Comparison of ENCODE assay signal across 8 cellular contexts in the genomic region with DNA sequence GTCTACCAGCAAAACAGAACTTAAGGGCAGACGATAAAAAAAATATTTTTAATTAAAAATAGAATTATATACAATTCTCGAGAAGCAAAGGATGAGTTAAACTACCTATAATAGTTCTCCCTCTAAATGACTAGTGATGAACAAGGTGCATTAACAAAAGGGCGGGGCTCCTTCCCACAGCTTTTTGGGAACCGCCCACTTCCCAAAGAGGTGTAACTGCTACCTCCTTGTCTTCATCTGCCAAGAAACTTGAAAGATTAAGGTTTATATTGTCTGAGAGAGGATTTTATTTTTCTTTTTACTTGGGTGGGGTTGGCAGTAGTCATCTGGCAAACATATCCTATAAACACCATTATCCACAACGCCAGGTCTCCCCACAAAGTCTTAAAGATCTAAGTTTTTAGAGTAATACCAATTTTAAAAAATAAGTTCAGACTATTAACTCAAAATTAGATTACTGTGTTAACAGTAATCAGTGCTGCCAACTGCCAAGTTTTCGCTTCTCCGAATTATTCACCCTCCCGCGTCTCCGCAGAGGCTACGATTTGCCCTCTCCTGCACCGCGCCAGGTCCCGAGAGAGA. TPM values are rescaled to one million over a fixed set of nuclear protein-coding genes. Genes with fewer than 3 reads are reported as not detected.
DNase-seq lines count a peak whose midpoint lies in the region; ATAC-seq and TF ChIP-seq lines count a peak whose summit lies in the region.

No MANE protein-coding gene starts in this region.

- TF ChIP-seq CTCF in sigmoid colon (IDR thresholded peaks at IDR 0.05): no peak

- ATAC-seq in left cardiac atrium: peak; percentile 40 to 55
- no peak for ATAC-seq in HG03196 (IDR thresholded peaks at IDR 0.05; ENCODE audit: unreplicated experiment)
- no peak for ATAC-seq in HG02588 (IDR thresholded peaks at IDR 0.05; ENCODE audit: unreplicated experiment)

- intact Hi-C loops in left cardiac atrium (cut with DNase I) (no loop called here), sigmoid colon (cut with DNase I) (no loop called here), posterior vena cava (cut with DNase I) (no loop called here)

- H3K36me3 Mint-ChIP-seq in activated naive CD4-positive, alpha-beta T cell treated with anti-CD3 and anti-CD28 coated beads, Interleukin-2, amount 10 ng/mL, durations not matched to agents 7 days and 5 days: peaks cover 2% of the 10 kb centered on the region

- 1 to 3% methylated on average over 14 of the region's 14 CpGs for WGBS in sigmoid colon, 2 donors

- H3K27ac Mint-ChIP-seq in activated naive CD4-positive, alpha-beta T cell treated with anti-CD3 and anti-CD28 coated beads, Interleukin-2, amount 10 ng/mL, durations not matched to agents 7 days and 5 days: peak overlapping the region; percentile 98

- CTCF ChIA-PET in activated naive CD4-positive, alpha-beta T cell treated with anti-CD3 and anti-CD28 coated beads, Interleukin-2, amount 10 ng/mL, durations not matched to agents 7 days and 5 days (lab: Charles Lee): interaction anchor here (1.8 to 2.2 kb wide), 2 partner anchors 10 to 18 kb away, joined by 6 to 10 read pairs; partner anchors contain the start of gene BRMS1L

- peak overlapping the region; percentile 99 for H3K4me3 Mint-ChIP-seq in activated naive CD4-positive, alpha-beta T cell treated with anti-CD3 and anti-CD28 coated beads, Interleukin-2, amount 10 ng/mL, durations not matched to agents 7 days and 5 days

- DNase-seq in COLO668 (lab: John Stamatoyannopoulos, UW; ENCODE audit: unreplicated experiment): peak; percentile 7
- peak; percentile 46 for DNase-seq in M059J (ENCODE audit: low read depth)
- peak; percentile 36 for DNase-seq in activated naive CD4-positive, alpha-beta T cell treated with anti-CD3 and anti-CD28 coated beads, Interleukin-2, amount 10 ng/mL, durations not matched to agents 7 days and 5 days
- DNase-seq in left cardiac atrium: peak; percentile 29
- DNase-seq in sigmoid colon: no peak
- DNase-seq in posterior vena cava (ENCODE audit: low spot score): no peak

- H3K4me1 Mint-ChIP-seq in activated naive CD4-positive, alpha-beta T cell treated with anti-CD3 and anti-CD28 coated beads, Interleukin-2, amount 10 ng/mL, durations not matched to agents 7 days and 5 days: peaks cover 31% of the 10 kb centered on the region

- H3K4me3 ChIP-seq in sigmoid colon: peak overlapping the region; percentile 60 to 78 (median 76)

- no peaks in the 10 kb centered on the region for H3K9me3 ChIP-seq in sigmoid colon

- TF ChIP-seq EP300 in sigmoid colon (IDR thresholded peaks at IDR 0.05): no peak

- peaks cover 4% of the 10 kb centered on the region for H3K27me3 Mint-ChIP-seq in activated naive CD4-positive, alpha-beta T cell treated with anti-CD3 and anti-CD28 coated beads, Interleukin-2, amount 10 ng/mL, durations not matched to agents 7 days and 5 days

- TF ChIP-seq POLR2A in sigmoid colon (IDR thresholded peaks at IDR 0.05): no peak

- H3K4me1 ChIP-seq in sigmoid colon: peaks cover 0 to 31% (median 26%) of the 10 kb centered on the region in 4 donors

- H3K27me3 ChIP-seq in sigmoid colon: no peaks in the 10 kb centered on the region

- H3K27ac ChIP-seq in sigmoid colon: peak overlapping the region; percentile 88 to 96 (median 90)

- no peaks in the 10 kb centered on the region for H3K9me3 Mint-ChIP-seq in activated naive CD4-positive, alpha-beta T cell treated with anti-CD3 and anti-CD28 coated beads, Interleukin-2, amount 10 ng/mL, durations not matched to agents 7 days and 5 days

- H3K36me3 ChIP-seq in sigmoid colon: no peaks in the 10 kb centered on the region

RNA-seq across cellular contexts. Expression of gene RALGAPA1, which starts 0.9 kb away (rescaled TPM):
- 13.4 and 16.0 TPM in 2 replicates for total RNA-seq in M059J (2014; rRNA removed; shearing (Covaris generic))
- 10 to 100 TPM; 30.4 to 40.8 TPM for total RNA-seq in left cardiac atrium
- 10 to 100 TPM; 58.6 to 89.9 (median 75.1) TPM for total RNA-seq in sigmoid colon
- 10 to 100 TPM; 10.2 to 15.8 (median 12.6) TPM for polyA plus RNA-seq in sigmoid colon
- total RNA-seq in posterior vena cava: 10 to 100 TPM; 65.8 to 73.2 TPM

RNA-seq across cellular contexts. Expression of gene BRMS1L, which starts 18.0 kb away (rescaled TPM):
- total RNA-seq in M059J (2014; rRNA removed; shearing (Covaris generic)): 4.1 and 5.5 TPM in 2 replicates
- total RNA-seq in left cardiac atrium (10 to 100 TPM in 1 of 2 donors, 1 to 10 TPM in 1; 9.7 to 15.3 TPM), sigmoid colon (10 to 100 TPM in 2 of 4 donors, 1 to 10 TPM in 2; 5.8 to 10.5 (median 9.7) TPM), posterior vena cava (10 to 100 TPM; 12.4 to 17.5 TPM)
- polyA plus RNA-seq in sigmoid colon: 1 to 10 TPM; 4.2 to 4.6 (median 4.4) TPM

Comparison
In these comparisons a context has a peak if more than half of its experiments do, and no peak if none do; other contexts are left out.
1. DNase-seq: peak in COLO668 (single experiment), M059J (single experiment), activated naive CD4-positive, alpha-beta T cell treated with anti-CD3 and anti-CD28 coated beads, Interleukin-2, amount 10 ng/mL, durations not matched to agents 7 days and 5 days (single experiment) and left cardiac atrium (single experiment); none in sigmoid colon (single experiment) and posterior vena cava (single experiment).
2. ATAC-seq: peak in left cardiac atrium (2 of 2); none in HG03196 (single experiment) and HG02588 (single experiment).